Comparison of ENCODE assay signal across 25 cellular contexts in genomic region chr1:161720956-161721737, GRCh38. TPM values are rescaled to one million over a fixed set of nuclear protein-coding genes. Genes with fewer than 3 reads are reported as not detected.
A peak's percentile ranks its signal among the peaks of the same experiment; 100 is the strongest.
DNase-seq lines count a peak whose midpoint lies in the region; ATAC-seq and TF ChIP-seq lines count a peak whose summit lies in the region.
"Had no signal": no experiment of that assay in that cellular context is flagged by ENCODE, and none has a peak within 500 bp of the region (broad histone marks: within the 10 kb centered on the region; RNA-seq: fewer than 3 reads in every experiment).

A gene with protein sequence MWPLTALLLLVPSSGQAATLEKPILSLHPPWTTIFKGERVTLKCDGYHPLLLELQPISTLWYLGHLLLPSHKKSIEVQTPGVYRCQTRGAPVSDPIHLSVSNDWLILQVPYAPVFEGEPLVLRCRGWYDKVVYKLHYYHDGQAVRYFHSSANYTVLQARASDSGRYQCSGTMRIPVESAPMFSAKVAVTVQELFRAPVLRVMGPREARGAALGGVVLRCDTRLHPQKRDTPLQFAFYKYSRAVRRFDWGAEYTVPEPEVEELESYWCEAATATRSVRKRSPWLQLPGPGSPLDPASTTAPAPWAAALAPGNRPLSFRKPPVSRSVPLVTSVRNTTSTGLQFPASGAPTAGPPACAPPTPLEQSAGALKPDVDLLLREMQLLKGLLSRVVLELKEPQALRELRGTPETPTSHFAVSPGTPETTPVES (plus strand): TSS chr1:161721544. CDS start chr1:161722673, 1,129 bp downstream.

- dilution Hi-C loops in IMR-90 (cut with HindIII; ENCODE audit: low sequenced_read_pairs, unreplicated experiment), result no loop called here

- H3K4me2 ChIP-seq in IMR-90 (ENCODE audit: low read depth, low read length) (no peak within 1 kb of the TSS), SU-DHL-6 (ENCODE audit: low read depth, low read length, poor library complexity, severe bottlenecking) (peak within 1 kb of the TSS; percentile 18)
- H3K4me2 ChIP-seq: neural progenitor cell had no signal

- H4K20me1 ChIP-seq in IMR-90 (ENCODE audit: insufficient read depth, low read length) (no peaks in the 10 kb centered on the region), SU-DHL-6 (ENCODE audit: low read depth, low read length) (no peaks in the 10 kb centered on the region)

- no peaks in the 10 kb centered on the region for H3K9me2 ChIP-seq in SU-DHL-6 (replicated peaks; ENCODE audit: insufficient read depth, low read length)

- H3K14ac ChIP-seq in IMR-90 (replicated peaks; ENCODE audit: low read depth, low read length), result peak within 1 kb of the TSS; percentile 68

- peaks cover 3 to 11% (median 7%) of the 10 kb centered on the region in 7 donors for H3K9me3 Mint-ChIP-seq in CD14-positive monocyte
- H3K9me3 Mint-ChIP-seq: CD8-positive, alpha-beta T cell; neural progenitor cell; stimulated activated naive CD8-positive, alpha-beta T cell treated with anti-CD3 and anti-CD28 coated beads, Interleukin-15, Interleukin-2, amounts not matched to agents 100 ng/mL and 50 ng/mL, for 24 hours had no signal

- no peak within 1 kb of the TSS; the same call in 1 of the 2 replicates for H3K27ac ChIP-seq in IMR-90 (ENCODE audit: insufficient read depth, low read length)
- no peak within 1 kb of the TSS for H3K27ac ChIP-seq in SU-DHL-6 (ENCODE audit: low read depth, low read length)
- no peak within 1 kb of the TSS for H3K27ac ChIP-seq in effector memory CD4-positive, alpha-beta T cell (ENCODE audit: insufficient read depth, low read length, poor library complexity, severe bottlenecking)
- H3K27ac ChIP-seq: neural progenitor cell, psoas muscle, SK-N-MC, skin epidermis, tibial nerve had no signal

- H3K18ac ChIP-seq in IMR-90 (ENCODE audit: low read depth, low read length), result no peak within 1 kb of the TSS

- DNase-seq in CD14-positive monocyte (ENCODE audit: low spot score), result no peak
- DNase-seq in IMR-90, result no peak
- peak; percentile 92 for DNase-seq in myocyte (ENCODE audit: low read depth)
- DNase-seq in effector memory CD4-positive, alpha-beta T cell, result no peak
- no peak for DNase-seq in NCI-H1092 treated with DMSO at 0.1 percent for 48 hours (lab: John Stamatoyannopoulos, UW)
- no peak for DNase-seq in NCI-H187 treated with DMSO at 0.1 percent for 48 hours (lab: John Stamatoyannopoulos, UW)
- DNase-seq: activated CD4-positive, CD25-positive, alpha-beta regulatory T cell treated with anti-CD3 and anti-CD28 coated beads, Interleukin-2, amount 50 U/mL, for 72 hours; activated naive CD4-positive, alpha-beta T cell treated with anti-CD3 and anti-CD28 coated beads, Interleukin-2, amount 50 U/mL, for 16 hours; activated T-cell treated with anti-CD3 and anti-CD28 coated beads, Interleukin-2, amount 50 U/mL, for 48 hours; CD8-positive, alpha-beta T cell; DMS79 treated with DMSO at 0.1 percent for 48 hours; glutamatergic neuron; H7; left cardiac atrium; NCI-H1694 treated with DMSO at 0.1 percent for 48 hours; NCI-H774; psoas muscle had no signal

- peak within 1 kb of the TSS; percentile 25; the same call in 1 of the 2 replicates for H4K91ac ChIP-seq in IMR-90 (ENCODE audit: insufficient read depth, low read depth, low read length)

- H3K27ac Mint-ChIP-seq in CD14-positive monocyte, result peak within 1 kb of the TSS; percentile 37 to 88 (median 80)
- H3K27ac Mint-ChIP-seq: CD8-positive, alpha-beta T cell; neural progenitor cell; stimulated activated naive CD8-positive, alpha-beta T cell treated with anti-CD3 and anti-CD28 coated beads, Interleukin-15, Interleukin-2, amounts not matched to agents 100 ng/mL and 50 ng/mL, for 24 hours had no signal

- ATAC-seq in IMR-90 (ENCODE audit: low read depth), result no peak
- ATAC-seq in HG02623 (IDR thresholded peaks at IDR 0.05; ENCODE audit: unreplicated experiment), result no peak
- ATAC-seq: CD8-positive, alpha-beta T cell; Panc1; psoas muscle had no signal

- POLR2A ChIA-PET in IMR-90 (lab: Charles Lee; ENCODE audit: unreplicated experiment), result no interaction called here

- H3F3A ChIP-seq in SU-DHL-6 (ENCODE audit: insufficient read depth), result peaks cover 13% of the 10 kb centered on the region

- H3K36me3 ChIP-seq in IMR-90 (ENCODE audit: control insufficient read depth, insufficient read depth, low read length), result no peaks in the 10 kb centered on the region
- H3K36me3 ChIP-seq in SU-DHL-6 (ENCODE audit: low read length), result no peaks in the 10 kb centered on the region
- H3K36me3 ChIP-seq in effector memory CD4-positive, alpha-beta T cell (ENCODE audit: control insufficient read depth, insufficient read depth, low read length), result no peaks in the 10 kb centered on the region
- H3K36me3 ChIP-seq: neural progenitor cell, tibial nerve had no signal

- H3K4me1 ChIP-seq in IMR-90 (ENCODE audit: control insufficient read depth, insufficient read depth, low read length), result peaks cover 2% of the 10 kb centered on the region
- peaks cover 3% of the 10 kb centered on the region for H3K4me1 ChIP-seq in effector memory CD4-positive, alpha-beta T cell (ENCODE audit: control insufficient read depth, insufficient read depth, low read length, poor library complexity, severe bottlenecking)
- H3K4me1 ChIP-seq: psoas muscle had no signal

- H3K79me1 ChIP-seq in IMR-90 (ENCODE audit: low read depth in 1 of 2, low read length in 2 of 2), result peaks cover 3 to 13% of the 10 kb centered on the region in 2 experiments; a peak in 1 of 4 replicates

- no peaks in the 10 kb centered on the region for H3K79me2 ChIP-seq in SU-DHL-6 (ENCODE audit: insufficient read depth, low read length)

- peak within 1 kb of the TSS; percentile 35 for H2AK5ac ChIP-seq in IMR-90 (ENCODE audit: low read depth, low read length)

- H3K56ac ChIP-seq in IMR-90 (ENCODE audit: extremely low read depth, insufficient read depth, low read length), result no peak within 1 kb of the TSS; the same call in 1 of the 2 replicates

- no peak for TF ChIP-seq RAD21 in IMR-90 (IDR thresholded peaks at IDR 0.05; ENCODE audit: low read length)

- peaks cover 71 to 91% (median 81%) of the 10 kb centered on the region in 3 donors for H3K27me3 Mint-ChIP-seq in CD14-positive monocyte (ENCODE audit: low read depth in 3 of 3)

- H3K9ac ChIP-seq in IMR-90 (ENCODE audit: low read depth, low read length) (no peak within 1 kb of the TSS), SU-DHL-6 (ENCODE audit: low read length) (no peak within 1 kb of the TSS)
- H3K9ac ChIP-seq: neural progenitor cell had no signal

- H2BK15ac ChIP-seq in IMR-90 (ENCODE audit: low read depth, low read length), result peak within 1 kb of the TSS; percentile 65; the same call in 2 of the 3 replicates

- WGBS in IMR-90 (ENCODE audit: extremely low coverage in 2 of 2, insufficient read length in 1 of 2), 2 experiments, result no CpG with 5 or more reads among the region's 4 CpGs

- TF ChIP-seq POLR2A in IMR-90 (IDR thresholded peaks at IDR 0.05; ENCODE audit: low read depth, low read length), result no peak

- peak within 1 kb of the TSS in 1 of 2 experiments; percentile 21; a peak in 1 of 4 replicates for H4K8ac ChIP-seq in IMR-90 (ENCODE audit: low read depth in 2 of 2, low read length in 2 of 2)

- H3K4me3 ChIP-seq in IMR-90 (ENCODE audit: insufficient read depth, low read depth, low read length), result no peak within 1 kb of the TSS
- H3K4me3 ChIP-seq in SU-DHL-6 (ENCODE audit: insufficient read depth, low read length, poor library complexity, severe bottlenecking), result no peak within 1 kb of the TSS
- no peak within 1 kb of the TSS for H3K4me3 ChIP-seq in effector memory CD4-positive, alpha-beta T cell (ENCODE audit: insufficient read depth, low read depth, low read length, poor library complexity, severe bottlenecking)
- H3K4me3 ChIP-seq: neural progenitor cell, psoas muscle, SK-N-MC, skin epidermis, tibial nerve had no signal

- peaks cover 22% of the 10 kb centered on the region for H3K9me1 ChIP-seq in IMR-90 (ENCODE audit: insufficient read depth, low read length)

- peak within 1 kb of the TSS; percentile 46; the same call in 1 of the 2 replicates for H3K23ac ChIP-seq in IMR-90 (ENCODE audit: low read depth, low read length)

- H2AK9ac ChIP-seq in IMR-90 (replicated peaks; ENCODE audit: low read depth, low read length, poor library complexity), result peak within 1 kb of the TSS; percentile 74

- H3K27me3 ChIP-seq in IMR-90 (ENCODE audit: control insufficient read depth, insufficient read depth, low read length) (no peaks in the 10 kb centered on the region), SU-DHL-6 (ENCODE audit: low read length) (no peaks in the 10 kb centered on the region)
- no peaks in the 10 kb centered on the region for H3K27me3 ChIP-seq in effector memory CD4-positive, alpha-beta T cell (replicated peaks; ENCODE audit: control insufficient read depth, insufficient read depth, low read length, poor library complexity, severe bottlenecking)

- in situ Hi-C loops in IMR-90 (cut with MboI; ENCODE audit: low sequenced_read_pairs), result no loop called here

- H4K5ac ChIP-seq in IMR-90 (ENCODE audit: low read depth, low read length), result no peak within 1 kb of the TSS

- peak within 1 kb of the TSS; percentile 74 for H2BK120ac ChIP-seq in IMR-90 (ENCODE audit: low read depth, low read length)

- TF ChIP-seq CTCF in CD14-positive monocyte (IDR thresholded peaks at IDR 0.05), result no peak
- TF ChIP-seq CTCF in IMR-90 (conservative IDR thresholded peaks at IDR 0.05; ENCODE audit: low read depth, low read length), result no peak
- TF ChIP-seq CTCF in SU-DHL-6 (IDR thresholded peaks at IDR 0.05; ENCODE audit: insufficient read depth, low read length, poor library complexity, severe bottlenecking), result no peak

- H2AFZ ChIP-seq in IMR-90 (replicated peaks; ENCODE audit: low read length, poor library complexity), result peak within 1 kb of the TSS; percentile 63
- no peak within 1 kb of the TSS for H2AFZ ChIP-seq in SU-DHL-6 (ENCODE audit: low read depth, low read length, severe bottlenecking)
- H2AFZ ChIP-seq: neural progenitor cell had no signal

- H2BK5ac ChIP-seq in IMR-90 (ENCODE audit: low read depth, low read length, poor library complexity, severe bottlenecking), result peak within 1 kb of the TSS; percentile 37

- H3K4me3 Mint-ChIP-seq in CD14-positive monocyte, result peak within 1 kb of the TSS in 1 of 2 donors; percentile 97
- H3K4me3 Mint-ChIP-seq: CD8-positive, alpha-beta T cell; neural progenitor cell; stimulated activated naive CD8-positive, alpha-beta T cell treated with anti-CD3 and anti-CD28 coated beads, Interleukin-15, Interleukin-2, amounts not matched to agents 100 ng/mL and 50 ng/mL, for 24 hours had no signal

- peak within 1 kb of the TSS; percentile 74 for H3K4ac ChIP-seq in IMR-90 (ENCODE audit: low read depth, low read length)

- BruUV-seq in IMR-90 (replicated peaks; lab: Mats Ljungman, UMichigan), result no TSS peak

- H3K36me3 Mint-ChIP-seq in CD14-positive monocyte, result peaks cover 5 to 20% of the 10 kb centered on the region in 2 donors
- H3K36me3 Mint-ChIP-seq: CD8-positive, alpha-beta T cell; neural progenitor cell had no signal

- H3K9me3 ChIP-seq in IMR-90 (ENCODE audit: control insufficient read depth, insufficient read depth, low read length), result no peaks in the 10 kb centered on the region
- no peaks in the 10 kb centered on the region for H3K9me3 ChIP-seq in SU-DHL-6 (ENCODE audit: insufficient read depth, low read length)
- no peaks in the 10 kb centered on the region for H3K9me3 ChIP-seq in effector memory CD4-positive, alpha-beta T cell (ENCODE audit: control insufficient read depth, low read length)
- H3K9me3 ChIP-seq: psoas muscle, tibial nerve had no signal

- peak within 1 kb of the TSS; percentile 77 for H2BK20ac ChIP-seq in IMR-90 (ENCODE audit: low read depth, low read length)

- CTCF ChIA-PET in IMR-90 (lab: Yijun Ruan, JAX), result no interaction called here

- intact Hi-C loops in CD14-positive monocyte (cut with micrococcal nuclease) (no loop called here), IMR-90 (cut with micrococcal nuclease) (no loop called here)

- peaks cover 50% of the 10 kb centered on the region for H3K4me1 Mint-ChIP-seq in CD14-positive monocyte

RNA-seq across cellular contexts. Expression of the gene that starts here (rescaled TPM):
- under 1 TPM; 0.36 to 0.39 TPM for polyA plus RNA-seq in CD14-positive monocyte
- total RNA-seq in IMR-90 (2012; rRNA removed), result 0.90 and 1.1 TPM in 2 replicates
- 2.2 and 2.9 TPM in 2 replicates for polyA plus RNA-seq in IMR-90 (2012; rRNA removed)
- polyA plus RNA-seq in IMR-90 (2012; cell fraction: cytosol; rRNA removed), result 1.5 and 1.9 TPM in 2 replicates
- 0.85 and 2.0 TPM in 2 replicates for polyA plus RNA-seq in IMR-90 (2012; cell fraction: nucleus; rRNA removed; ENCODE audit: low replicate concordance)
- total RNA-seq in myocyte, result 0.21 and 0.57 TPM in 2 replicates
- polyA plus RNA-seq in myocyte (2012), result 0.08 TPM

Comparison
In these comparisons a context has a peak if more than half of its experiments do, and no peak if none do; other contexts are left out.
1. Peak in DNase-seq in myocyte; RNA of the gene not detected or under 1 TPM.